Comparison of ENCODE assay signal across 3 cellular contexts in genomic region chr9:81616141-81616540, GRCh38.
"Had no signal": no experiment of that assay in that cellular context is flagged by ENCODE, and none has a peak within 500 bp of the region (broad histone marks: within the 10 kb centered on the region; RNA-seq: fewer than 3 reads in every experiment).

No MANE protein-coding gene starts in this region.

- DNase-seq: GDM1, GF-D8 had no signal

- H3K4me3 ChIP-seq: GM12878 had no signal
